Comparison of ENCODE assay signal across 1 cellular context in genomic region chr11:75344761-75345454, GRCh38.
TF ChIP-seq lines count a peak whose summit lies in the region.

No MANE protein-coding gene starts in this region.

TF ChIP-seq in IMR-90, 13 proteins besides CTCF, POLR2A, EP300 and RAD21:
- no peak for TF ChIP-seq SMC3 (IDR thresholded peaks at IDR 0.05; ENCODE audit: low read depth, low read length)
- no peak for TF ChIP-seq MAZ (IDR thresholded peaks at IDR 0.05; ENCODE audit: borderline replicate concordance, low read depth, low read length)
- TF ChIP-seq FOS (IDR thresholded peaks at IDR 0.05; ENCODE audit: low read depth, low read length): peak; percentile 19; the same call in 1 of the 2 replicates
- TF ChIP-seq MAFK (IDR thresholded peaks at IDR 0.05; ENCODE audit: low read depth, low read length): peak; percentile 19; the same call in 1 of the 2 replicates
- TF ChIP-seq NFE2L2 (IDR thresholded peaks at IDR 0.05; ENCODE audit: low read depth, low read length): no peak
- TF ChIP-seq RFX5 (IDR thresholded peaks at IDR 0.05; ENCODE audit: low read depth, low read length): no peak
- TF ChIP-seq RCOR1 (IDR thresholded peaks at IDR 0.05; ENCODE audit: insufficient replicate concordance, low read length): no peak
- TF ChIP-seq CEBPB (IDR thresholded peaks at IDR 0.05; ENCODE audit: low read depth, low read length): peak; percentile 21; the same call in 1 of the 2 replicates
- TF ChIP-seq ELK1 (IDR thresholded peaks at IDR 0.05; ENCODE audit: borderline replicate concordance, low read depth, low read length): no peak
- TF ChIP-seq CHD1 (IDR thresholded peaks at IDR 0.05; ENCODE audit: low read depth, low read length): no peak
- TF ChIP-seq USF2 (IDR thresholded peaks at IDR 0.05; ENCODE audit: low read depth, low read length): no peak
- no peak for TF ChIP-seq MXI1 (IDR thresholded peaks at IDR 0.05; ENCODE audit: borderline replicate concordance, low read depth, low read length)
- no peak for TF ChIP-seq BHLHE40 (IDR thresholded peaks at IDR 0.05; ENCODE audit: low read depth, low read length)
